Comparison of ENCODE assay signal across 2 cellular contexts in genomic region chr19:18521692-18522123, GRCh38.
TF ChIP-seq lines count a peak whose summit lies in the region.

Gene ELL, minus strand, starts transcription at chr19:18522070. Its CDS starts 15 bp downstream, at chr19:18522055.

TF ChIP-seq in GM12878, 131 proteins besides CTCF, POLR2A, EP300 and RAD21 (continues in another document):
- TF ChIP-seq BMI1 (IDR thresholded peaks at IDR 0.05; ENCODE audit: borderline replicate concordance) (no peak), YY1 (IDR thresholded peaks at IDR 0.05; ENCODE audit: low read depth, low read length) (peak; percentile 97), SREBF1 (IDR thresholded peaks at IDR 0.05; ENCODE audit: low read length) (no peak), SMC3 (IDR thresholded peaks at IDR 0.05; ENCODE audit: borderline replicate concordance, low read length) (no peak), SREBF2 (IDR thresholded peaks at IDR 0.05; ENCODE audit: low read length) (no peak), CBX5 (IDR thresholded peaks at IDR 0.05; ENCODE audit: low read depth) (no peak), SUPT20H (IDR thresholded peaks at IDR 0.05; ENCODE audit: borderline replicate concordance, control insufficient read depth, low read depth, low read length) (no peak), SUZ12 (IDR thresholded peaks at IDR 0.05; ENCODE audit: unreplicated experiment) (no peak), PAX5 (IDR thresholded peaks at IDR 0.05; ENCODE audit: borderline replicate concordance, low read depth, low read length) (no peak), SIN3A (IDR thresholded peaks at IDR 0.05; ENCODE audit: low read depth, low read length) (peak; percentile 18; the same call in 1 of the 2 replicates), NFIC (IDR thresholded peaks at IDR 0.05; ENCODE audit: low read depth, low read length) (no peak), ZBTB33 (IDR thresholded peaks at IDR 0.05) (no peak), POLR2AphosphoS5 (IDR thresholded peaks at IDR 0.05; ENCODE audit: low read length) (peak; percentile 85; the same call in 1 of the 2 replicates), FOXM1 (IDR thresholded peaks at IDR 0.05; ENCODE audit: low read depth, low read length) (no peak), CREM (IDR thresholded peaks at IDR 0.05; ENCODE audit: low read depth) (no peak), RELA (IDR thresholded peaks at IDR 0.05; ENCODE audit: borderline replicate concordance, partially characterized antibody) (no peak), NR2C2 (IDR thresholded peaks at IDR 0.05; ENCODE audit: borderline replicate concordance, control insufficient read depth, insufficient read length, low read depth) (no peak), ESRRA (IDR thresholded peaks at IDR 0.05; ENCODE audit: low read length) (no peak), ZSCAN29 (IDR thresholded peaks at IDR 0.05) (0 out of 2 replicates have a peak, but pooled peaks have one; percentile 39)
- TF ChIP-seq, protein P1, sequence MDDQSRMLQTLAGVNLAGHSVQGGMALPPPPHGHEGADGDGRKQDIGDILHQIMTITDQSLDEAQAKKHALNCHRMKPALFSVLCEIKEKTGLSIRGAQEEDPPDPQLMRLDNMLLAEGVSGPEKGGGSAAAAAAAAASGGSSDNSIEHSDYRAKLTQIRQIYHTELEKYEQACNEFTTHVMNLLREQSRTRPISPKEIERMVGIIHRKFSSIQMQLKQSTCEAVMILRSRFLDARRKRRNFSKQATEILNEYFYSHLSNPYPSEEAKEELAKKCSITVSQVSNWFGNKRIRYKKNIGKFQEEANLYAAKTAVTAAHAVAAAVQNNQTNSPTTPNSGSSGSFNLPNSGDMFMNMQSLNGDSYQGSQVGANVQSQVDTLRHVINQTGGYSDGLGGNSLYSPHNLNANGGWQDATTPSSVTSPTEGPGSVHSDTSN (IDR thresholded peaks at IDR 0.05; ENCODE audit: insufficient replicate concordance, low read depth, low read length) = no peak
- TF ChIP-seq, protein P2, sequence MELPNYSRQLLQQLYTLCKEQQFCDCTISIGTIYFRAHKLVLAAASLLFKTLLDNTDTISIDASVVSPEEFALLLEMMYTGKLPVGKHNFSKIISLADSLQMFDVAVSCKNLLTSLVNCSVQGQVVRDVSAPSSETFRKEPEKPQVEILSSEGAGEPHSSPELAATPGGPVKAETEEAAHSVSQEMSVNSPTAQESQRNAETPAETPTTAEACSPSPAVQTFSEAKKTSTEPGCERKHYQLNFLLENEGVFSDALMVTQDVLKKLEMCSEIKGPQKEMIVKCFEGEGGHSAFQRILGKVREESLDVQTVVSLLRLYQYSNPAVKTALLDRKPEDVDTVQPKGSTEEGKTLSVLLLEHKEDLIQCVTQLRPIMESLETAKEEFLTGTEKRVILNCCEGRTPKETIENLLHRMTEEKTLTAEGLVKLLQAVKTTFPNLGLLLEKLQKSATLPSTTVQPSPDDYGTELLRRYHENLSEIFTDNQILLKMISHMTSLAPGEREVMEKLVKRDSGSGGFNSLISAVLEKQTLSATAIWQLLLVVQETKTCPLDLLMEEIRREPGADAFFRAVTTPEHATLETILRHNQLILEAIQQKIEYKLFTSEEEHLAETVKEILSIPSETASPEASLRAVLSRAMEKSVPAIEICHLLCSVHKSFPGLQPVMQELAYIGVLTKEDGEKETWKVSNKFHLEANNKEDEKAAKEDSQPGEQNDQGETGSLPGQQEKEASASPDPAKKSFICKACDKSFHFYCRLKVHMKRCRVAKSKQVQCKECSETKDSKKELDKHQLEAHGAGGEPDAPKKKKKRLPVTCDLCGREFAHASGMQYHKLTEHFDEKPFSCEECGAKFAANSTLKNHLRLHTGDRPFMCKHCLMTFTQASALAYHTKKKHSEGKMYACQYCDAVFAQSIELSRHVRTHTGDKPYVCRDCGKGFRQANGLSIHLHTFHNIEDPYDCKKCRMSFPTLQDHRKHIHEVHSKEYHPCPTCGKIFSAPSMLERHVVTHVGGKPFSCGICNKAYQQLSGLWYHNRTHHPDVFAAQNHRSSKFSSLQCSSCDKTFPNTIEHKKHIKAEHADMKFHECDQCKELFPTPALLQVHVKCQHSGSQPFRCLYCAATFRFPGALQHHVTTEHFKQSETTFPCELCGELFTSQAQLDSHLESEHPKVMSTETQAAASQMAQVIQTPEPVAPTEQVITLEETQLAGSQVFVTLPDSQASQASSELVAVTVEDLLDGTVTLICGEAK (IDR thresholded peaks at IDR 0.05; ENCODE audit: borderline replicate concordance) = no peak

TF ChIP-seq in HepG2, 621 proteins besides CTCF, POLR2A, EP300 and RAD21 (continues in another document):
- TF ChIP-seq ZNF567 (CRISPR knock-in tag; IDR thresholded peaks at IDR 0.05; ENCODE audit: borderline replicate concordance) (0 out of 2 replicates have a peak, but pooled peaks have one; percentile 54), GLI4 (CRISPR knock-in tag; IDR thresholded peaks at IDR 0.05; ENCODE audit: borderline replicate concordance) (0 out of 2 replicates have a peak, but pooled peaks have one; percentile 13), KDM5A (IDR thresholded peaks at IDR 0.05; ENCODE audit: borderline replicate concordance, low read length) (peak; percentile 33; the same call in 1 of the 2 replicates), GABPB1 (CRISPR knock-in tag; IDR thresholded peaks at IDR 0.05) (peak; percentile 66; the same call in 1 of the 2 replicates), ZIK1 (CRISPR knock-in tag; IDR thresholded peaks at IDR 0.05; ENCODE audit: borderline replicate concordance, low read depth) (peak; percentile 47; the same call in 1 of the 2 replicates), ZNF260 (CRISPR knock-in tag; IDR thresholded peaks at IDR 0.05; ENCODE audit: borderline replicate concordance, low read depth) (no peak), ZNF891 (CRISPR knock-in tag; IDR thresholded peaks at IDR 0.05) (peak; percentile 55; the same call in 1 of the 2 replicates), ATF7 (IDR thresholded peaks at IDR 0.05) (no peak), ATF7 (CRISPR knock-in tag; IDR thresholded peaks at IDR 0.05) (peak; percentile 22; the same call in 1 of the 2 replicates), ZNF234 (CRISPR knock-in tag; conservative IDR thresholded peaks at IDR 0.05) (0 out of 2 replicates have a peak, but pooled peaks have one; percentile 60), ZNF503 (CRISPR knock-in tag; IDR thresholded peaks at IDR 0.05) (0 out of 2 replicates have a peak, but pooled peaks have one; percentile 32), AHR (CRISPR knock-in tag; IDR thresholded peaks at IDR 0.05) (0 out of 2 replicates have a peak, but pooled peaks have one; percentile 45), JDP2 (CRISPR knock-in tag; IDR thresholded peaks at IDR 0.05; ENCODE audit: borderline replicate concordance) (no peak), PPARG (CRISPR knock-in tag; conservative IDR thresholded peaks at IDR 0.05) (0 out of 2 replicates have a peak, but pooled peaks have one; percentile 12), POLR2AphosphoS5 (IDR thresholded peaks at IDR 0.05; ENCODE audit: low read depth, low read length) (peak; percentile 71), ZNF776 (CRISPR knock-in tag; IDR thresholded peaks at IDR 0.05) (peak; percentile 36; the same call in 1 of the 2 replicates), CBFB (CRISPR knock-in tag; IDR thresholded peaks at IDR 0.05) (peak; percentile 37; the same call in 1 of the 2 replicates), NR0B2 (CRISPR knock-in tag; IDR thresholded peaks at IDR 0.05) (0 out of 2 replicates have a peak, but pooled peaks have one; percentile 26), NCOA2 (CRISPR knock-in tag; IDR thresholded peaks at IDR 0.05) (no peak), ZNF766 (CRISPR knock-in tag; IDR thresholded peaks at IDR 0.05; ENCODE audit: borderline replicate concordance) (peak; percentile 73; the same call in 1 of the 2 replicates), ZNF414 (CRISPR knock-in tag; IDR thresholded peaks at IDR 0.05) (0 out of 2 replicates have a peak, but pooled peaks have one; percentile 72), ZNF782 (CRISPR knock-in tag; IDR thresholded peaks at IDR 0.05; ENCODE audit: borderline replicate concordance) (0 out of 2 replicates have a peak, but pooled peaks have one; percentile 53), CSRNP2 (CRISPR knock-in tag; conservative IDR thresholded peaks at IDR 0.05; ENCODE audit: low read depth) (0 out of 2 replicates have a peak, but pooled peaks have one; percentile 37), GPN1 (CRISPR knock-in tag; IDR thresholded peaks at IDR 0.05; ENCODE audit: borderline replicate concordance) (no peak), ZNF790 (CRISPR knock-in tag; IDR thresholded peaks at IDR 0.05; ENCODE audit: borderline replicate concordance) (peak; percentile 45; the same call in 1 of the 2 replicates), KLF12 (CRISPR knock-in tag; IDR thresholded peaks at IDR 0.05; ENCODE audit: borderline replicate concordance) (0 out of 2 replicates have a peak, but pooled peaks have one; percentile 27), HOXA5 (CRISPR knock-in tag; IDR thresholded peaks at IDR 0.05) (0 out of 2 replicates have a peak, but pooled peaks have one; percentile 63), LCORL (IDR thresholded peaks at IDR 0.05) (no peak), LCORL (CRISPR knock-in tag; IDR thresholded peaks at IDR 0.05) (0 out of 2 replicates have a peak, but pooled peaks have one; percentile 37), TOPORS (CRISPR knock-in tag; IDR thresholded peaks at IDR 0.05) (0 out of 2 replicates have a peak, but pooled peaks have one; percentile 33), FOXC1 (CRISPR knock-in tag; IDR thresholded peaks at IDR 0.05; ENCODE audit: borderline replicate concordance) (peak; percentile 89), ZNF12 (CRISPR knock-in tag; IDR thresholded peaks at IDR 0.05) (0 out of 2 replicates have a peak, but pooled peaks have one; percentile 26)
- TF ChIP-seq, protein P3, sequence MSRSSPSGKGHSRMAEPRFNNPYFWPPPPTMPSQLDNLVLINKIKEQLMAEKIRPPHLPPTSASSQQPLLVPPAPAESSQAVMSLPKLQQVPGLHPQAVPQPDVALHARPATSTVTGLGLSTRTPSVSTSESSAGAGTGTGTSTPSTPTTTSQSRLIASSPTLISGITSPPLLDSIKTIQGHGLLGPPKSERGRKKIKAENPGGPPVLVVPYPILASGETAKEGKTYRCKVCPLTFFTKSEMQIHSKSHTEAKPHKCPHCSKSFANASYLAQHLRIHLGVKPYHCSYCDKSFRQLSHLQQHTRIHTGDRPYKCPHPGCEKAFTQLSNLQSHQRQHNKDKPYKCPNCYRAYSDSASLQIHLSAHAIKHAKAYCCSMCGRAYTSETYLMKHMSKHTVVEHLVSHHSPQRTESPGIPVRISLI (CRISPR knock-in tag; IDR thresholded peaks at IDR 0.05; ENCODE audit: borderline replicate concordance) = 0 out of 2 replicates have a peak, but pooled peaks have one; percentile 38
- TF ChIP-seq, protein P4, sequence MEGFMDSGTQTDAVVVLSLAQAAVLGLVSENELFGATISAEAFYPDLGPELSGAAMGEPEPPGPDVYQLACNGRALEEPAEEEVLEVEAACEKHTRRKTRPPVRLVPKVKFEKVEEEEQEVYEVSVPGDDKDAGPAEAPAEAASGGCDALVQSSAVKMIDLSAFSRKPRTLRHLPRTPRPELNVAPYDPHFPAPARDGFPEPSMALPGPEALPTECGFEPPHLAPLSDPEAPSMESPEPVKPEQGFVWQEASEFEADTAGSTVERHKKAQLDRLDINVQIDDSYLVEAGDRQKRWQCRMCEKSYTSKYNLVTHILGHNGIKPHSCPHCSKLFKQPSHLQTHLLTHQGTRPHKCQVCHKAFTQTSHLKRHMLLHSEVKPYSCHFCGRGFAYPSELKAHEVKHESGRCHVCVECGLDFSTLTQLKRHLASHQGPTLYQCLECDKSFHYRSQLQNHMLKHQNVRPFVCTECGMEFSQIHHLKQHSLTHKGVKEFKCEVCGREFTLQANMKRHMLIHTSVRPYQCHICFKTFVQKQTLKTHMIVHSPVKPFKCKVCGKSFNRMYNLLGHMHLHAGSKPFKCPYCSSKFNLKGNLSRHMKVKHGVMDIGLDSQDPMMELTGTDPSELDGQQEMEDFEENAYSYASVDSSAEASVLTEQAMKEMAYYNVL (CRISPR knock-in tag; IDR thresholded peaks at IDR 0.05; ENCODE audit: borderline replicate concordance) = no peak; the same call in 1 of the 2 replicates
- TF ChIP-seq, protein P5, sequence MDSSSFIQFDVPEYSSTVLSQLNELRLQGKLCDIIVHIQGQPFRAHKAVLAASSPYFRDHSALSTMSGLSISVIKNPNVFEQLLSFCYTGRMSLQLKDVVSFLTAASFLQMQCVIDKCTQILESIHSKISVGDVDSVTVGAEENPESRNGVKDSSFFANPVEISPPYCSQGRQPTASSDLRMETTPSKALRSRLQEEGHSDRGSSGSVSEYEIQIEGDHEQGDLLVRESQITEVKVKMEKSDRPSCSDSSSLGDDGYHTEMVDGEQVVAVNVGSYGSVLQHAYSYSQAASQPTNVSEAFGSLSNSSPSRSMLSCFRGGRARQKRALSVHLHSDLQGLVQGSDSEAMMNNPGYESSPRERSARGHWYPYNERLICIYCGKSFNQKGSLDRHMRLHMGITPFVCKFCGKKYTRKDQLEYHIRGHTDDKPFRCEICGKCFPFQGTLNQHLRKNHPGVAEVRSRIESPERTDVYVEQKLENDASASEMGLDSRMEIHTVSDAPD (CRISPR knock-in tag; IDR thresholded peaks at IDR 0.05) = 0 out of 2 replicates have a peak, but pooled peaks have one; percentile 32
